In the genomic region with DNA sequence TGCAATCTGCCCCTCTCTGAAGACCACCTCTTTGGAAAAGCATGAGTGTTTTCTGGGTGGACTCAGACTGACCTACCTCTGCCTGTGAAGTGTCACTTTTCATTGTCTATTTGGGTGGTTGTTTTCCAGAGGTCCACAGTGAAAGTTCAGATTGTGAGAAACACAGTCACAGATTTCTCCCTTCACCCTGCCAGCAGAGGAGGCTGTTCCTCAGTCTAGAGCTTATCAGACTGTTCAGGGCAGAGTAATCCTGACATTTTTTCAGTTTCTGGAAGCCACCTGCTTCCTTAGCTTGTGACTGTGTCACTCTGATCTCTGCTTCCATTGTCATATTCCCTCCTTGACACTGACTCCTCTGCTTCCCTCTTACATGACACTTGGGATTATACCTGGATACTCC, we compare ENCODE assay signal across 22 cellular contexts.
DNase-seq lines count a peak whose midpoint lies in the region; ATAC-seq, FAIRE-seq and TF ChIP-seq lines count a peak whose summit lies in the region.
"Had no signal": no experiment of that assay in that cellular context is flagged by ENCODE, and none has a peak within 500 bp of the region (broad histone marks: within the 10 kb centered on the region; RNA-seq: fewer than 3 reads in every experiment).

No MANE protein-coding gene starts in this region.

- H3K9me3 ChIP-seq in WERI-Rb-1 (ENCODE audit: severe bottlenecking) (no peaks in the 10 kb centered on the region), keratinocyte (ENCODE audit: control insufficient read depth, low read depth, low read length) (no peaks in the 10 kb centered on the region)
- H3K9me3 ChIP-seq: left lung, ovary, upper lobe of right lung had no signal

- H3K4me3 Mint-ChIP-seq in activated CD4-positive, alpha-beta memory T cell treated with anti-CD3 and anti-CD28 coated beads for 36 hours = no peak overlapping the region
- H3K4me3 Mint-ChIP-seq: CD4-positive, alpha-beta memory T cell; stimulated activated memory B cell treated with anti-CD40 and anti-IgM and Interleukin-4, amounts not matched to agents 10 μg/mL and 1 μg/mL and 100 μg/mL, for 72 hours had no signal

- peaks cover 7% of the 10 kb centered on the region for H3K4me1 ChIP-seq in keratinocyte (ENCODE audit: control insufficient read depth, extremely low read depth, insufficient read depth, low read length)
- H3K4me1 ChIP-seq: left lung, upper lobe of right lung had no signal

- no peaks in the 10 kb centered on the region for H3K9me1 ChIP-seq in keratinocyte (ENCODE audit: control insufficient read depth, extremely low read depth, insufficient read depth, low read length)

- dilution Hi-C loops in keratinocyte (cut with MboI; ENCODE audit: extremely low pct_ligation_motif_present, low sequenced_read_pairs) = no loop called here

- no peaks in the 10 kb centered on the region for H3K4me1 Mint-ChIP-seq in activated CD4-positive, alpha-beta memory T cell treated with anti-CD3 and anti-CD28 coated beads for 36 hours (ENCODE audit: low read depth)
- H3K4me1 Mint-ChIP-seq: CD4-positive, alpha-beta memory T cell; stimulated activated memory B cell treated with anti-CD40 and anti-IgM and Interleukin-4, amounts not matched to agents 10 μg/mL and 1 μg/mL and 100 μg/mL, for 72 hours had no signal

- peak; percentile 46 for FAIRE-seq in keratinocyte (lab: Jason Lieb, UNC)
- FAIRE-seq: A204.1, G401.6, GM18507, GM19239, small intestine had no signal

- no peaks in the 10 kb centered on the region for H3K36me3 ChIP-seq in WERI-Rb-1
- H3K36me3 ChIP-seq in keratinocyte (ENCODE audit: control insufficient read depth in 2 of 2, extremely low read depth in 1 of 2, insufficient read depth in 2 of 2, low read length in 2 of 2) = no peaks in the 10 kb centered on the region
- H3K36me3 ChIP-seq: left lung, ovary, upper lobe of right lung had no signal

- no peak overlapping the region for H3K27ac Mint-ChIP-seq in activated CD4-positive, alpha-beta memory T cell treated with anti-CD3 and anti-CD28 coated beads for 36 hours
- H3K27ac Mint-ChIP-seq: CD4-positive, alpha-beta memory T cell; stimulated activated memory B cell treated with anti-CD40 and anti-IgM and Interleukin-4, amounts not matched to agents 10 μg/mL and 1 μg/mL and 100 μg/mL, for 72 hours had no signal

- H3K27me3 ChIP-seq in WERI-Rb-1 (ENCODE audit: insufficient read depth, low read depth, severe bottlenecking) (peaks cover 22% of the 10 kb centered on the region), keratinocyte (ENCODE audit: control insufficient read depth, extremely low read depth, insufficient read depth, low read length) (no peaks in the 10 kb centered on the region)
- H3K27me3 ChIP-seq: ovary had no signal

- TF ChIP-seq CTCF in WERI-Rb-1 (IDR thresholded peaks at IDR 0.05; ENCODE audit: low read depth, low read length) = peak; percentile 50; the same call in 1 of the 2 replicates
- TF ChIP-seq CTCF in keratinocyte (optimal IDR thresholded peaks at IDR 0.05 in 1 of 3, IDR thresholded peaks at IDR 0.05 in 1 of 3, conservative IDR thresholded peaks at IDR 0.05 in 1 of 3; ENCODE audit: extremely low read depth in 1 of 3, insufficient read depth in 2 of 3, low read length in 3 of 3) = peak; percentile 52 to 82 (median 73)

- peak; percentile 49 for DNase-seq in NCI-H2107 treated with DMSO at 0.1 percent for 48 hours (lab: John Stamatoyannopoulos, UW; ENCODE audit: unreplicated experiment)
- DNase-seq in NCI-H2107 (lab: John Stamatoyannopoulos, UW) = no peak
- DNase-seq in HEK293T (ENCODE audit: extremely low spot score) = peak; percentile 55
- DNase-seq in WERI-Rb-1 = no peak
- no peak for DNase-seq in keratinocyte (ENCODE audit: low read depth, low spot score)
- DNase-seq in activated CD4-positive, alpha-beta memory T cell treated with anti-CD3 and anti-CD28 coated beads for 36 hours = no peak
- no peak for DNase-seq in posterior cingulate gyrus
- DNase-seq: activated CD4-positive, alpha-beta T cell treated with anti-CD3 and anti-CD28 coated beads for 1 hour; activated CD8-positive, alpha-beta memory T cell treated with anti-CD3 and anti-CD28 coated beads, Interleukin-2, amount 50 U/mL, for 48 hours; activated naive CD4-positive, alpha-beta T cell treated with Interleukin-2 at 50 U/mL for 16 hours; CD4-positive, alpha-beta memory T cell; left lung; ovary; SHP77; small intestine; upper lobe of right lung had no signal

- ATAC-seq in HG02970 (IDR thresholded peaks at IDR 0.05; ENCODE audit: low FRiP score, unreplicated experiment) = no peak
- ATAC-seq: left lung; stimulated activated memory B cell treated with anti-CD40 and anti-IgM and Interleukin-4, amounts not matched to agents 10 μg/mL and 1 μg/mL and 100 μg/mL, for 72 hours; upper lobe of right lung had no signal

- no peaks in the 10 kb centered on the region for H3K79me2 ChIP-seq in keratinocyte (ENCODE audit: control insufficient read depth, insufficient read depth, low read length)

- no peaks in the 10 kb centered on the region for H3K36me3 Mint-ChIP-seq in activated CD4-positive, alpha-beta memory T cell treated with anti-CD3 and anti-CD28 coated beads for 36 hours
- H3K36me3 Mint-ChIP-seq: CD4-positive, alpha-beta memory T cell; stimulated activated memory B cell treated with anti-CD40 and anti-IgM and Interleukin-4, amounts not matched to agents 10 μg/mL and 1 μg/mL and 100 μg/mL, for 72 hours had no signal

- H3K4me3 ChIP-seq in WERI-Rb-1 (ENCODE audit: low read depth, low read length) (no peak overlapping the region), keratinocyte (ENCODE audit: control insufficient read depth in 2 of 3, extremely low read depth in 1 of 3, insufficient read depth in 2 of 3, low read depth in 1 of 3, low read length in 3 of 3) (no peak overlapping the region)
- H3K4me3 ChIP-seq: left lung, ovary, upper lobe of right lung had no signal

- H3K9me3 Mint-ChIP-seq in activated CD4-positive, alpha-beta memory T cell treated with anti-CD3 and anti-CD28 coated beads for 36 hours = no peaks in the 10 kb centered on the region
- H3K9me3 Mint-ChIP-seq: CD4-positive, alpha-beta memory T cell; stimulated activated memory B cell treated with anti-CD40 and anti-IgM and Interleukin-4, amounts not matched to agents 10 μg/mL and 1 μg/mL and 100 μg/mL, for 72 hours had no signal

- H4K20me1 ChIP-seq in keratinocyte (ENCODE audit: control insufficient read depth, extremely low read depth, insufficient read depth, low read length) = no peaks in the 10 kb centered on the region

- H2AFZ ChIP-seq in keratinocyte (ENCODE audit: control insufficient read depth, low read length) = no peak overlapping the region

- H3K27me3 Mint-ChIP-seq in activated CD4-positive, alpha-beta memory T cell treated with anti-CD3 and anti-CD28 coated beads for 36 hours = peaks cover 15% of the 10 kb centered on the region
- H3K27me3 Mint-ChIP-seq: stimulated activated memory B cell treated with anti-CD40 and anti-IgM and Interleukin-4, amounts not matched to agents 10 μg/mL and 1 μg/mL and 100 μg/mL, for 72 hours had no signal

- H3K27ac ChIP-seq in WERI-Rb-1 (no peak overlapping the region), keratinocyte (ENCODE audit: control insufficient read depth, insufficient read depth, low read length) (no peak overlapping the region)
- H3K27ac ChIP-seq: left lung, ovary, upper lobe of right lung had no signal

- H3K9ac ChIP-seq in keratinocyte (ENCODE audit: control insufficient read depth, extremely low read depth, insufficient read depth, low read length) = no peak overlapping the region

- intact Hi-C loops in activated CD4-positive, alpha-beta memory T cell treated with anti-CD3 and anti-CD28 coated beads for 36 hours (cut with micrococcal nuclease) = no loop called here
- intact Hi-C loops in posterior cingulate gyrus (cut with DNase I) = no loop called here

- CTCF ChIA-PET in HEK293T (lab: Yijun Ruan, JAX) = interaction anchor here (0.7 to 1.3 kb wide), 4 partner anchors 10 to 34 kb away, joined by 3 read pairs; no protein-coding TSS in a partner anchor
- CTCF ChIA-PET in activated CD4-positive, alpha-beta memory T cell treated with anti-CD3 and anti-CD28 coated beads for 36 hours (lab: Charles Lee) = no interaction called here

- no peak overlapping the region for H3K4me2 ChIP-seq in keratinocyte (ENCODE audit: control insufficient read depth, extremely low read depth, insufficient read depth, low read depth, low read length)

- POLR2A ChIA-PET in HEK293T (lab: Yijun Ruan, JAX) = no interaction called here
- POLR2A ChIA-PET in activated CD4-positive, alpha-beta memory T cell treated with anti-CD3 and anti-CD28 coated beads for 36 hours (lab: Charles Lee) = no interaction called here

TF ChIP-seq in HEK293T, 16 proteins besides CTCF, POLR2A, EP300 and RAD21:
- TF ChIP-seq FOXK2 (IDR thresholded peaks at IDR 0.05) (no peak), NFRKB (IDR thresholded peaks at IDR 0.05) (no peak), L3MBTL2 (conservative IDR thresholded peaks at IDR 0.05) (no peak), BHLHE40 (IDR thresholded peaks at IDR 0.05; ENCODE audit: borderline replicate concordance) (no peak), FOXM1 (IDR thresholded peaks at IDR 0.05; ENCODE audit: borderline replicate concordance) (no peak), SUZ12 (IDR thresholded peaks at IDR 0.05) (no peak), HDGF (IDR thresholded peaks at IDR 0.05; ENCODE audit: borderline replicate concordance) (no peak), SP1 (IDR thresholded peaks at IDR 0.05) (no peak), ARNT (IDR thresholded peaks at IDR 0.05) (no peak), TARDBP (IDR thresholded peaks at IDR 0.05) (no peak), CTBP1 (IDR thresholded peaks at IDR 0.05; ENCODE audit: borderline replicate concordance) (no peak)
- TF ChIP-seq, protein P1, sequence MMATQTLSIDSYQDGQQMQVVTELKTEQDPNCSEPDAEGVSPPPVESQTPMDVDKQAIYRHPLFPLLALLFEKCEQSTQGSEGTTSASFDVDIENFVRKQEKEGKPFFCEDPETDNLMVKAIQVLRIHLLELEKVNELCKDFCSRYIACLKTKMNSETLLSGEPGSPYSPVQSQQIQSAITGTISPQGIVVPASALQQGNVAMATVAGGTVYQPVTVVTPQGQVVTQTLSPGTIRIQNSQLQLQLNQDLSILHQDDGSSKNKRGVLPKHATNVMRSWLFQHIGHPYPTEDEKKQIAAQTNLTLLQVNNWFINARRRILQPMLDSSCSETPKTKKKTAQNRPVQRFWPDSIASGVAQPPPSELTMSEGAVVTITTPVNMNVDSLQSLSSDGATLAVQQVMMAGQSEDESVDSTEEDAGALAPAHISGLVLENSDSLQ (IDR thresholded peaks at IDR 0.05) = no peak

Comparison
In these comparisons a context has a peak if more than half of its experiments do, and no peak if none do; other contexts are left out.
1. DNase-seq: peak in NCI-H2107 treated with DMSO at 0.1 percent for 48 hours (single experiment) and HEK293T (single experiment); none in NCI-H2107 (single experiment), WERI-Rb-1 (single experiment), keratinocyte (single experiment), activated CD4-positive, alpha-beta memory T cell treated with anti-CD3 and anti-CD28 coated beads for 36 hours (single experiment) and posterior cingulate gyrus (0 of 10).